9 cellular contexts compared by ENCODE assay signal in the genomic region with DNA sequence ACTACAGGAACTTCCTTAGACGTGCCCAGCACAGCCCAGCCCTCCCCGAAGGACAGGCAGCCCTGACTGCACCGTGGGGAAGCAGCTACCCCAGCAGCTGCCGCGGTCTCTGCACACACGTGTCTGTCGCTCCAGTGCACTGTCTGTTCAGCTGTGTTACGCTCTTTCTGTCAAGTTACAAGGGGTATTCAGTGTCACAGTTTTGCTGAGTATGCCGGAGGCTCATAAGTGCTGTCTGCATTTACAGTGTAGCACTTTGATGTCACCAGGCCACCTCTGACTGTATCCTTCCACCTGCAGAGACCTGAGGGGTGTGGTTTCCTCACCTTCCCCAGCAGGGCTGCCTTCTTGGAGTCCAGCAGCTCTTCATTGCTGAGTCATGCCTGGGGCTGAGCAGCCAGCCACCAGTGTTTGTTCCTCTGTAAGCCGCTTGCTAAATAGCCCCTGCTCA.
DNase-seq lines count a peak whose midpoint lies in the region; ATAC-seq, FAIRE-seq and TF ChIP-seq lines count a peak whose summit lies in the region.
"Had no signal": no experiment of that assay in that cellular context is flagged by ENCODE, and none has a peak within 500 bp of the region (broad histone marks: within the 10 kb centered on the region; RNA-seq: fewer than 3 reads in every experiment).

No MANE protein-coding gene starts in this region.

- FAIRE-seq in D721Med (lab: Jason Lieb, UNC), result no peak

- DNase-seq in MCF 10A (ENCODE audit: unreplicated experiment) (peak; percentile 9), breast epithelium (ENCODE audit: low spot score in 2 of 2) (no peak), NCI-H345 (lab: John Stamatoyannopoulos, UW) (peak; percentile 69), epithelial cell of esophagus (ENCODE audit: low read depth) (peak; percentile 58), D721Med (ENCODE audit: insufficient read length, low spot score) (no peak), OCI-M1 (lab: John Stamatoyannopoulos, UW) (no peak)
- no peak for DNase-seq in stimulated activated naive CD8-positive, alpha-beta T cell treated with anti-CD3 and anti-CD28 coated beads, Interleukin-15, amount 100 ng/mL, for 72 hours

- peak; percentile 48 for ATAC-seq in HG02870 (IDR thresholded peaks at IDR 0.05; ENCODE audit: unreplicated experiment)
- peak; percentile 31 for ATAC-seq in stimulated activated naive CD8-positive, alpha-beta T cell treated with anti-CD3 and anti-CD28 coated beads, Interleukin-15, amount 100 ng/mL, for 72 hours

- TF ChIP-seq CTCF in MCF 10A (IDR thresholded peaks at IDR 0.05; ENCODE audit: unreplicated experiment), result no peak
- no peak for TF ChIP-seq CTCF in breast epithelium (IDR thresholded peaks at IDR 0.05)
- no peak for TF ChIP-seq CTCF in epithelial cell of esophagus (IDR thresholded peaks at IDR 0.05; ENCODE audit: insufficient read depth, low read depth, low read length, missing control alignments)
- no peak for TF ChIP-seq CTCF in D721Med (IDR thresholded peaks at IDR 0.05; ENCODE audit: insufficient read depth, missing control alignments)

- H3K4me3 ChIP-seq in breast epithelium, result no peak overlapping the region
- no peak overlapping the region for H3K4me3 ChIP-seq in epithelial cell of esophagus (ENCODE audit: low read length)

- no peaks in the 10 kb centered on the region for H3K9me3 Mint-ChIP-seq in MCF 10A (ENCODE audit: unreplicated experiment)
- H3K9me3 Mint-ChIP-seq in stimulated activated naive CD8-positive, alpha-beta T cell treated with anti-CD3 and anti-CD28 coated beads, Interleukin-15, amount 100 ng/mL, for 72 hours, result no peaks in the 10 kb centered on the region
- H3K9me3 Mint-ChIP-seq: central memory CD8-positive, alpha-beta T cell had no signal

- H3K9me3 ChIP-seq in breast epithelium, result no peaks in the 10 kb centered on the region

- H3K4me1 Mint-ChIP-seq in MCF 10A (ENCODE audit: insufficient read depth, unreplicated experiment), result no peaks in the 10 kb centered on the region
- H3K4me1 Mint-ChIP-seq in stimulated activated naive CD8-positive, alpha-beta T cell treated with anti-CD3 and anti-CD28 coated beads, Interleukin-15, amount 100 ng/mL, for 72 hours, result peaks cover 21% of the 10 kb centered on the region

- no peak overlapping the region for H3K27ac ChIP-seq in breast epithelium

- intact Hi-C loops in MCF 10A (cut with micrococcal nuclease) (no loop called here), breast epithelium (cut with DNase I; ENCODE audit: low total_unique reads) (no loop called here)

- no peaks in the 10 kb centered on the region for H3K4me1 ChIP-seq in breast epithelium

- H3K4me3 Mint-ChIP-seq in MCF 10A (ENCODE audit: unreplicated experiment), result no peak overlapping the region
- H3K4me3 Mint-ChIP-seq in stimulated activated naive CD8-positive, alpha-beta T cell treated with anti-CD3 and anti-CD28 coated beads, Interleukin-15, amount 100 ng/mL, for 72 hours, result no peak overlapping the region
- H3K4me3 Mint-ChIP-seq: central memory CD8-positive, alpha-beta T cell had no signal

- CTCF ChIA-PET in MCF 10A (lab: Yijun Ruan, JAX), result no interaction called here

- no peaks in the 10 kb centered on the region for H3K27me3 ChIP-seq in breast epithelium

- peaks cover 8% of the 10 kb centered on the region for H3K36me3 ChIP-seq in breast epithelium

- H3K27ac Mint-ChIP-seq in MCF 10A (ENCODE audit: low read depth, unreplicated experiment), result no peak overlapping the region
- peak overlapping the region in 1 of 2 donors; percentile 85 for H3K27ac Mint-ChIP-seq in stimulated activated naive CD8-positive, alpha-beta T cell treated with anti-CD3 and anti-CD28 coated beads, Interleukin-15, amount 100 ng/mL, for 72 hours

- POLR2A ChIA-PET in MCF 10A (lab: Yijun Ruan, JAX), result no interaction called here

- H3K27me3 Mint-ChIP-seq in MCF 10A (ENCODE audit: insufficient read depth, unreplicated experiment), result no peaks in the 10 kb centered on the region
- H3K27me3 Mint-ChIP-seq in stimulated activated naive CD8-positive, alpha-beta T cell treated with anti-CD3 and anti-CD28 coated beads, Interleukin-15, amount 100 ng/mL, for 72 hours, result no peaks in the 10 kb centered on the region
- H3K27me3 Mint-ChIP-seq: central memory CD8-positive, alpha-beta T cell had no signal

- BruUV-seq in MCF 10A (replicated peaks; lab: Mats Ljungman, UMichigan), result no TSS peak

- TF ChIP-seq POLR2A in breast epithelium (IDR thresholded peaks at IDR 0.05), result no peak

- peaks cover 54% of the 10 kb centered on the region for H3K36me3 Mint-ChIP-seq in MCF 10A (ENCODE audit: insufficient read depth, unreplicated experiment)

Comparison
In these comparisons a context has a peak if more than half of its experiments do, and no peak if none do; other contexts are left out.
1. DNase-seq: peak in MCF 10A (single experiment), NCI-H345 (single experiment) and epithelial cell of esophagus (single experiment); none in breast epithelium (0 of 2), stimulated activated naive CD8-positive, alpha-beta T cell treated with anti-CD3 and anti-CD28 coated beads, Interleukin-15, amount 100 ng/mL, for 72 hours (0 of 2), D721Med (single experiment) and OCI-M1 (single experiment).